31 cellular contexts compared by ENCODE assay signal in the genomic region with DNA sequence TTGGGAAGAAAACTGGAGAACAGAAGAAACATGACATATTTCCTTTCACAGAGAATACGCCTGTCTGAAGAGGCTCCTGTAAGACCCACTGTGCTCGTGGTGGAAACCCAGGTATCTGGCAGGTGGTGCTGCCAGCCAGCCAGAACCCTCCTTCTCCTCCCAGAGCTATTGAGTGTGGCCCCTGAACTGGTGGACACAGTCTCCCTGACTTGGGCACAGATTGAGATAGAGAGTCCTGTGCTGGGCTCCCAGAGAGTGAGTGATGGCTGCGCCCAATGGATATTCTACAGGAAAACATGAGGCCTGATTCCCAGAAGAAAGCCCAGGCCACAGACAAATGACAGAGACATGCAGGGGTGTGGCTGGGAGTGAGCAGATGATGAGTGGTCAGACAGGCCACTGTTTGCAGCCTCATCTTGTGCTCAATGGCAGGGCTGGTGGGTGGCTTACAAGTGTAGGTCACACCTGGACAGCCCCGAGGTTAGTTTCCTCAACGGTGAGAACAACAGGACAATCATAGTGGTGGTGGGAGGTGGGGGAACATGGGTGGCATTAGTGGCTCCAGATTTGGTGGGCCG.
"Had no signal": no experiment of that assay in that cellular context is flagged by ENCODE, and none has a peak within 500 bp of the region (broad histone marks: within the 10 kb centered on the region; RNA-seq: fewer than 3 reads in every experiment).

No MANE protein-coding gene starts in this region.

- H3K4me1 Mint-ChIP-seq: activated naive CD8-positive, alpha-beta T cell treated with anti-CD3 and anti-CD28 coated beads, Interleukin-2, amount 50 U/mL, for 24 hours had no signal

- H3K27ac ChIP-seq: ascending aorta, body of pancreas, RWPE1, SJCRH30 had no signal

- H3K36me3 Mint-ChIP-seq: WTC11 had no signal

- H3K27ac Mint-ChIP-seq: activated CD8-positive, alpha-beta T cell treated with anti-CD3 and anti-CD28 coated beads, Interleukin-2, amount 10 ng/mL, durations not matched to agents 7 days and 5 days; activated naive CD8-positive, alpha-beta T cell treated with anti-CD3 and anti-CD28 coated beads, Interleukin-2, amount 50 U/mL, for 24 hours; activated T-helper 1 cell treated with anti-CD3 and anti-CD28 coated beads, Interleukin-12 subunit alpha, Interleukin-12 subunit beta, Interleukin-2, Interleukin-4 antibody, amounts not matched to agents 30 ng/mL and 10 ng/mL and 1 ng/mL, durations not matched to agents 14 hours and 24 hours and 36 hours; WTC11 had no signal

- H3K4me3 ChIP-seq: ascending aorta, body of pancreas, SJCRH30 had no signal

- H3K27me3 ChIP-seq: ascending aorta, body of pancreas had no signal

- H3K4me1 ChIP-seq: ascending aorta, body of pancreas, SJCRH30 had no signal

- DNase-seq: activated CD4-positive, alpha-beta T cell treated with anti-CD3 and anti-CD28 coated beads for 48 hours; activated CD4-positive, alpha-beta T cell treated with anti-CD3 and anti-CD28 coated beads, Interleukin-2, amount 50 U/mL, for 4 hours; activated CD4-positive, CD25-positive, alpha-beta regulatory T cell treated with anti-CD3 and anti-CD28 coated beads, Interleukin-2, amount 50 U/mL, for 72 hours; activated CD8-positive, alpha-beta memory T cell treated with anti-CD3 and anti-CD28 coated beads, Interleukin-2, amount 50 U/mL, for 48 hours; activated CD8-positive, alpha-beta T cell treated with anti-CD3 and anti-CD28 coated beads, Interleukin-2, amount 10 ng/mL, durations not matched to agents 7 days and 5 days; activated gamma-delta T cell; activated naive CD4-positive, alpha-beta T cell treated with anti-CD3 and anti-CD28 coated beads, Interleukin-2, amount 50 U/mL, for 16 hours; activated naive CD8-positive, alpha-beta T cell treated with anti-CD3 and anti-CD28 coated beads, Interleukin-2, amount 50 U/mL, for 24 hours; activated T-cell treated with anti-CD3 and anti-CD28 coated beads, Interleukin-2, amount 50 U/mL, for 1 hour; amniotic stem cell; body of pancreas; MM.1S; NCI-H1105; NCI-H1436; NCI-H1694 treated with DMSO at 0.1 percent for 48 hours; NCI-H2029 treated with DMSO at 0.1 percent for 48 hours; NCI-H345; NCI-H510A; NCI-H526 treated with DMSO at 0.1 percent for 48 hours; NCI-H82; NK-92 treated with Interleukin-12 subunit alpha and Interleukin-12 subunit beta, amount 100 ng/mL, for 24 hours; OCI-M1; Right ventricle myocardium superior; SK-N-SH; T-helper 1 cell had no signal

- H3K4me3 Mint-ChIP-seq: activated CD8-positive, alpha-beta T cell treated with anti-CD3 and anti-CD28 coated beads, Interleukin-2, amount 10 ng/mL, durations not matched to agents 7 days and 5 days; activated naive CD8-positive, alpha-beta T cell treated with anti-CD3 and anti-CD28 coated beads, Interleukin-2, amount 50 U/mL, for 24 hours; activated T-helper 1 cell treated with anti-CD3 and anti-CD28 coated beads, Interleukin-12 subunit alpha, Interleukin-12 subunit beta, Interleukin-2, Interleukin-4 antibody, amounts not matched to agents 30 ng/mL and 10 ng/mL and 1 ng/mL, durations not matched to agents 14 hours and 24 hours and 36 hours; WTC11 had no signal

- ATAC-seq: activated CD8-positive, alpha-beta T cell treated with anti-CD3 and anti-CD28 coated beads, Interleukin-2, amount 10 ng/mL, durations not matched to agents 7 days and 5 days; activated naive CD8-positive, alpha-beta T cell treated with anti-CD3 and anti-CD28 coated beads, Interleukin-2, amount 50 U/mL, for 24 hours; body of pancreas; Panc1; WTC11 had no signal

- H3K36me3 ChIP-seq: ascending aorta, SJCRH30 had no signal

- H3K9me3 ChIP-seq: ascending aorta, body of pancreas, SJCRH30, SK-N-SH had no signal
